9 cellular contexts compared by ENCODE assay signal in genomic region chr19:47780215-47780551, GRCh38. TPM values are rescaled to one million over a fixed set of nuclear protein-coding genes. Genes with fewer than 3 reads are reported as not detected.
DNase-seq lines count a peak whose midpoint lies in the region; ATAC-seq and TF ChIP-seq lines count a peak whose summit lies in the region.
"Had no signal": no experiment of that assay in that cellular context is flagged by ENCODE, and none has a peak within 500 bp of the region (broad histone marks: within the 10 kb centered on the region; RNA-seq: fewer than 3 reads in every experiment).

No MANE protein-coding gene starts in this region.

- TF ChIP-seq CTCF in esophagus squamous epithelium (IDR thresholded peaks at IDR 0.05) (no peak), progenitor cell of endocrine pancreas (IDR thresholded peaks at IDR 0.05; ENCODE audit: unreplicated experiment) (no peak), foreskin keratinocyte (conservative IDR thresholded peaks at IDR 0.05) (no peak)

- no peaks in the 10 kb centered on the region for H3K9me3 ChIP-seq in CD4-positive, alpha-beta memory T cell (ENCODE audit: control insufficient read depth in 1 of 2, low read length in 2 of 2)
- no peaks in the 10 kb centered on the region for H3K9me3 ChIP-seq in esophagus squamous epithelium

- H3K27ac Mint-ChIP-seq in CD4-positive, alpha-beta memory T cell = peak overlapping the region; percentile 42 to 92 (median 77)
- H3K27ac Mint-ChIP-seq in T-cell = peak overlapping the region; percentile 88 to 97
- peak overlapping the region; percentile 74 for H3K27ac Mint-ChIP-seq in progenitor cell of endocrine pancreas

- peak overlapping the region; percentile 91 to 98 (median 96) for H3K4me3 Mint-ChIP-seq in CD4-positive, alpha-beta memory T cell
- peak overlapping the region; percentile 41 to 96 (median 94) for H3K4me3 Mint-ChIP-seq in T-cell
- peak overlapping the region; percentile 96 for H3K4me3 Mint-ChIP-seq in progenitor cell of endocrine pancreas (ENCODE audit: low read depth)

- intact Hi-C loops in CD4-positive, alpha-beta memory T cell (cut with micrococcal nuclease) = no loop called here
- intact Hi-C loops in esophagus squamous epithelium (cut with DNase I) = no loop called here

- 45 to 58% methylated on average over 9 of the region's 9 CpGs for WGBS in esophagus squamous epithelium, 2 donors

- no peaks in the 10 kb centered on the region for H3K9me3 Mint-ChIP-seq in CD4-positive, alpha-beta memory T cell
- H3K9me3 Mint-ChIP-seq in T-cell = no peaks in the 10 kb centered on the region
- no peaks in the 10 kb centered on the region for H3K9me3 Mint-ChIP-seq in progenitor cell of endocrine pancreas (ENCODE audit: low read depth)

- peaks cover 17% of the 10 kb centered on the region for H3K4me1 ChIP-seq in CD4-positive, alpha-beta memory T cell (ENCODE audit: insufficient read depth, low read length)
- peaks cover 25 to 62% (median 44%) of the 10 kb centered on the region in 3 donors for H3K4me1 ChIP-seq in esophagus squamous epithelium
- no peaks in the 10 kb centered on the region for H3K4me1 ChIP-seq in foreskin keratinocyte

- H3K27ac ChIP-seq in CD4-positive, alpha-beta memory T cell (ENCODE audit: low read depth, low read length) = peak overlapping the region; percentile 86
- H3K27ac ChIP-seq in esophagus squamous epithelium (peak overlapping the region; percentile 99 to 100 (median 99)), foreskin keratinocyte (no peak overlapping the region)

- POLR2A ChIA-PET in CD4-positive, alpha-beta memory T cell (lab: Charles Lee; ENCODE audit: partially characterized antibody) = interaction anchor here (1.3 kb wide), 1 partner anchor 35 kb away, joined by 3 read pairs; the partner anchor contains the start of gene NOP53
- POLR2A ChIA-PET in T-cell (lab: Charles Lee) = no interaction called here

- peaks cover 5% of the 10 kb centered on the region for H3K36me3 ChIP-seq in CD4-positive, alpha-beta memory T cell (ENCODE audit: insufficient read depth, low read length)
- H3K36me3 ChIP-seq in esophagus squamous epithelium = peaks cover 15 to 49% (median 31%) of the 10 kb centered on the region in 3 donors

- H3K27me3 ChIP-seq in CD4-positive, alpha-beta memory T cell (ENCODE audit: insufficient read depth, low read length) = no peaks in the 10 kb centered on the region
- no peaks in the 10 kb centered on the region for H3K27me3 ChIP-seq in esophagus squamous epithelium
- no peaks in the 10 kb centered on the region for H3K27me3 ChIP-seq in foreskin keratinocyte

- H3K36me3 Mint-ChIP-seq in CD4-positive, alpha-beta memory T cell = peaks cover 28 to 37% of the 10 kb centered on the region in 2 donors
- H3K36me3 Mint-ChIP-seq in T-cell (peaks cover 29% of the 10 kb centered on the region), progenitor cell of endocrine pancreas (ENCODE audit: insufficient read depth) (peaks cover 24% of the 10 kb centered on the region)

- CTCF ChIA-PET in CD4-positive, alpha-beta memory T cell (lab: Charles Lee; ENCODE audit: partially characterized antibody) = interaction anchor here (0.8 to 1.3 kb wide), 2 partner anchors 8 to 15 kb away, joined by 3 to 4 read pairs; no protein-coding TSS in a partner anchor
- CTCF ChIA-PET in T-cell (lab: Charles Lee) = no interaction called here

- no peak for TF ChIP-seq POLR2A in esophagus squamous epithelium (IDR thresholded peaks at IDR 0.05)

- DNase-seq in CD4-positive, alpha-beta memory T cell = no peak
- DNase-seq in T-cell = no peak
- DNase-seq in esophagus squamous epithelium (lab: John Stamatoyannopoulos, UW) = no peak
- DNase-seq in progenitor cell of endocrine pancreas (ENCODE audit: low spot score, unreplicated experiment) = no peak
- no peak for DNase-seq in GM19240 (ENCODE audit: insufficient read length, low spot score)
- no peak for DNase-seq in foreskin keratinocyte
- no peak for DNase-seq in NCI-H2029 treated with DMSO at 0.1 percent for 48 hours (lab: John Stamatoyannopoulos, UW)
- no peak for DNase-seq in KG1 (lab: John Stamatoyannopoulos, UW)
- DNase-seq: NCI-H2227 treated with DMSO at 0.1 percent for 48 hours had no signal

- no peaks in the 10 kb centered on the region for H3K27me3 Mint-ChIP-seq in CD4-positive, alpha-beta memory T cell
- H3K27me3 Mint-ChIP-seq in T-cell = no peaks in the 10 kb centered on the region
- no peaks in the 10 kb centered on the region for H3K27me3 Mint-ChIP-seq in progenitor cell of endocrine pancreas

- H3K4me3 ChIP-seq in CD4-positive, alpha-beta memory T cell (ENCODE audit: low read length in 2 of 2) = no peak overlapping the region
- H3K4me3 ChIP-seq in esophagus squamous epithelium = peak overlapping the region; percentile 84 to 98 (median 94)

- ATAC-seq in T-cell (replicated peaks in 1 of 4) (no peak), foreskin keratinocyte (no peak)

- H3K4me1 Mint-ChIP-seq in CD4-positive, alpha-beta memory T cell = peaks cover 16 to 42% (median 27%) of the 10 kb centered on the region in 4 donors
- H3K4me1 Mint-ChIP-seq in T-cell (peaks cover 26 to 38% (median 38%) of the 10 kb centered on the region in 3 donors), progenitor cell of endocrine pancreas (ENCODE audit: low read depth) (peaks cover 34% of the 10 kb centered on the region)

RNA-seq across cellular contexts. Expression of gene SELENOW, which starts 1.7 kb away (rescaled TPM):
- 100 to 1,000 TPM; 116 to 122 TPM for total RNA-seq in CD4-positive, alpha-beta memory T cell
- polyA plus RNA-seq in CD4-positive, alpha-beta memory T cell = 100 to 1,000 TPM; 350 to 352 TPM
- total RNA-seq in T-cell (100 to 1,000 TPM in 4 of 5 donors, 10 to 100 TPM in 1; 91.5 to 111 (median 101) TPM), esophagus squamous epithelium (100 to 1,000 TPM; 185 to 477 (median 324) TPM), progenitor cell of endocrine pancreas (342 and 392 TPM in 2 replicates), foreskin keratinocyte (412 and 470 TPM in 2 replicates)
- 523 and 582 TPM in 2 replicates for polyA plus RNA-seq in foreskin keratinocyte

RNA-seq across cellular contexts. Expression of gene TPRX1, which starts 24.2 kb away (rescaled TPM):
- not detected for total RNA-seq in CD4-positive, alpha-beta memory T cell
- not detected for polyA plus RNA-seq in CD4-positive, alpha-beta memory T cell
- not detected for total RNA-seq in T-cell
- not detected for total RNA-seq in esophagus squamous epithelium
- total RNA-seq in progenitor cell of endocrine pancreas = not detected in 2 replicates
- not detected in 2 replicates for total RNA-seq in foreskin keratinocyte
- not detected in 2 replicates for polyA plus RNA-seq in foreskin keratinocyte

RNA-seq across cellular contexts. Expression of gene NOP53, which starts 34.8 kb away (rescaled TPM):
- total RNA-seq in CD4-positive, alpha-beta memory T cell = 100 to 1,000 TPM; 863 to 875 TPM
- 100 to 1,000 TPM; 156 to 225 TPM for polyA plus RNA-seq in CD4-positive, alpha-beta memory T cell
- 1,000 to 10,000 TPM in 1 of 5 donors, 100 to 1,000 TPM in 4; 832 to 1,046 (median 935) TPM for total RNA-seq in T-cell
- 100 to 1,000 TPM; 118 to 522 (median 268) TPM for total RNA-seq in esophagus squamous epithelium
- total RNA-seq in progenitor cell of endocrine pancreas = 301 and 312 TPM in 2 replicates
- 73.1 and 76.9 TPM in 2 replicates for total RNA-seq in foreskin keratinocyte
- 128 and 142 TPM in 2 replicates for polyA plus RNA-seq in foreskin keratinocyte

RNA-seq across cellular contexts. Expression of gene CRX, which starts 41.6 kb away (rescaled TPM):
- not detected for total RNA-seq in CD4-positive, alpha-beta memory T cell
- not detected for polyA plus RNA-seq in CD4-positive, alpha-beta memory T cell
- total RNA-seq in T-cell = not detected
- not detected for total RNA-seq in esophagus squamous epithelium
- total RNA-seq in progenitor cell of endocrine pancreas = not detected in 2 replicates
- not detected in 2 replicates for total RNA-seq in foreskin keratinocyte
- not detected in 2 replicates for polyA plus RNA-seq in foreskin keratinocyte

Comparison
In these comparisons a context has a peak if more than half of its experiments do, and no peak if none do; other contexts are left out.
1. H3K4me3 ChIP-seq: peak in esophagus squamous epithelium (4 of 4); none in CD4-positive, alpha-beta memory T cell (0 of 2).
2. Peak in every context shown above with its lines, with median percentiles within 50 percentile points of each other: H3K27ac Mint-ChIP-seq and H3K4me3 Mint-ChIP-seq.